12 cellular contexts compared by ENCODE assay signal in the genomic region with DNA sequence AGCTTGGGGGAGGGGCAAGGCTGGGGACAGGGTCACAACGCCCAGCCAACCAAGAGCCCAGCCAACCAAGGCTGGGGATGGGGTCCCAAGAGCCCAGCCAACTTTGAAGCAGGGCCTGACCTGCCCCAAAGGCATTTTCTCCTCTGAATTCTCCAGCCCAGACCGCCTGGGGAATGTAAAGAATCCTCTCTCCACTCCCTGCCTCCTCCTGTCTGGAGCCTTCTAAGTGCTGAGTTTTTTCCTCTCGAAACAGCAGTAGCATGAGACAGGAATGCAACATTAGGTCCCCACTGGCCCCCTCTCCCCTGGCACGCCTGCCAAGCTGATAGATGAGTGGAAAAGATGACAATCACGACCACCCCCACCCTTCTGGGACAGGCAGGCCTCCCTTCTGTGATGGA. TPM values are rescaled to one million over a fixed set of nuclear protein-coding genes. Genes with fewer than 3 reads are reported as not detected.
A peak's percentile ranks its signal among the peaks of the same experiment; 100 is the strongest.
DNase-seq lines count a peak whose midpoint lies in the region; ATAC-seq lines count a peak whose summit lies in the region.
"Had no signal": no experiment of that assay in that cellular context is flagged by ENCODE, and none has a peak within 500 bp of the region (broad histone marks: within the 10 kb centered on the region; RNA-seq: fewer than 3 reads in every experiment).

No MANE protein-coding gene starts in this region.

- CTCF ChIA-PET in activated CD4-positive, alpha-beta memory T cell treated with anti-CD3 and anti-CD28 coated beads for 36 hours (lab: Charles Lee) = no interaction called here

- peaks cover 7% of the 10 kb centered on the region for H3K36me3 Mint-ChIP-seq in activated CD4-positive, alpha-beta memory T cell treated with anti-CD3 and anti-CD28 coated beads for 36 hours

- no peaks in the 10 kb centered on the region for H3K27me3 ChIP-seq in right cardiac atrium (ENCODE audit: control insufficient read depth, insufficient read depth)

- peaks cover 5% of the 10 kb centered on the region for H3K9me3 Mint-ChIP-seq in activated CD4-positive, alpha-beta memory T cell treated with anti-CD3 and anti-CD28 coated beads for 36 hours
- H3K9me3 Mint-ChIP-seq: activated CD8-positive, alpha-beta T cell treated with anti-CD3 and anti-CD28 coated beads for 36 hours; CD8-positive, alpha-beta T cell had no signal

- H3K27ac ChIP-seq in adipose tissue (ENCODE audit: low read depth, low read length) (peak overlapping the region; percentile 11), right cardiac atrium (ENCODE audit: low read length) (peak overlapping the region; percentile 31)

- H3K4me1 Mint-ChIP-seq in activated CD4-positive, alpha-beta memory T cell treated with anti-CD3 and anti-CD28 coated beads for 36 hours (ENCODE audit: low read depth) = no peaks in the 10 kb centered on the region

- H3K4me3 ChIP-seq in right cardiac atrium (ENCODE audit: low read length) = no peak overlapping the region

- H3K4me3 Mint-ChIP-seq in activated CD4-positive, alpha-beta memory T cell treated with anti-CD3 and anti-CD28 coated beads for 36 hours = no peak overlapping the region
- H3K4me3 Mint-ChIP-seq: activated CD8-positive, alpha-beta T cell treated with anti-CD3 and anti-CD28 coated beads for 36 hours; activated naive CD8-positive, alpha-beta T cell; CD8-positive, alpha-beta T cell had no signal

- intact Hi-C loops in right cardiac atrium (cut with DNase I) = no loop called here
- intact Hi-C loops in activated CD4-positive, alpha-beta memory T cell treated with anti-CD3 and anti-CD28 coated beads for 36 hours (cut with micrococcal nuclease) = no loop called here

- no peak overlapping the region for H3K27ac Mint-ChIP-seq in activated CD4-positive, alpha-beta memory T cell treated with anti-CD3 and anti-CD28 coated beads for 36 hours
- H3K27ac Mint-ChIP-seq: activated CD8-positive, alpha-beta T cell treated with anti-CD3 and anti-CD28 coated beads for 36 hours; activated naive CD8-positive, alpha-beta T cell; CD8-positive, alpha-beta T cell had no signal

- no peak for ATAC-seq in right cardiac atrium
- no peak for ATAC-seq in activated CD4-positive, CD25-positive, alpha-beta regulatory T cell treated with anti-CD3 and anti-CD28 coated beads, Interleukin-2, amount 50 U/mL, for 24 hours
- ATAC-seq: activated CD8-positive, alpha-beta T cell treated with anti-CD3 and anti-CD28 coated beads for 36 hours; CD8-positive, alpha-beta T cell had no signal

- POLR2A ChIA-PET in activated CD4-positive, alpha-beta memory T cell treated with anti-CD3 and anti-CD28 coated beads for 36 hours (lab: Charles Lee) = no interaction called here

- WGBS in adipose tissue, 3 donors = 65 to 83% (median 69%) methylated on average over 5 of the region's 5 CpGs
- 58% methylated on average over 5 of the region's 5 CpGs for WGBS in right cardiac atrium

- H3K9me3 ChIP-seq in right cardiac atrium (ENCODE audit: control insufficient read depth, low read length) = peaks cover 2% of the 10 kb centered on the region

- H3K27me3 Mint-ChIP-seq in activated CD4-positive, alpha-beta memory T cell treated with anti-CD3 and anti-CD28 coated beads for 36 hours = no peaks in the 10 kb centered on the region
- H3K27me3 Mint-ChIP-seq: activated CD8-positive, alpha-beta T cell treated with anti-CD3 and anti-CD28 coated beads for 36 hours; activated naive CD8-positive, alpha-beta T cell had no signal

- peak; percentile 84 for DNase-seq in EL
- peak in 1 of 3 donors; percentile 53 for DNase-seq in right cardiac atrium
- DNase-seq in renal cortical epithelial cell (ENCODE audit: low read depth) = peak; percentile 45
- no peak for DNase-seq in activated CD4-positive, alpha-beta memory T cell treated with anti-CD3 and anti-CD28 coated beads for 36 hours
- no peak for DNase-seq in mesenteric fat pad (ENCODE audit: low spot score)
- DNase-seq in NCI-H524 treated with DMSO at 0.1 percent for 48 hours (lab: John Stamatoyannopoulos, UW) = no peak
- DNase-seq: activated CD8-positive, alpha-beta T cell treated with anti-CD3 and anti-CD28 coated beads for 36 hours; CD8-positive, alpha-beta T cell; SW 1271 had no signal

- H3K4me1 ChIP-seq in right cardiac atrium (ENCODE audit: control insufficient read depth, insufficient read depth, low read length) = peaks cover 28% of the 10 kb centered on the region

RNA-seq across cellular contexts. Expression of a gene that starts 17.0 kb away (rescaled TPM):
- polyA plus RNA-seq in adipose tissue (10 to 100 TPM; 11.8 to 19.2 (median 15.0) TPM), right cardiac atrium (36.1 TPM)
- total RNA-seq in right cardiac atrium (10 to 100 TPM; 48.0 to 69.9 (median 56.2) TPM), renal cortical epithelial cell (22.1 and 24.5 TPM in 2 replicates), mesenteric fat pad (64.5 TPM)
- total RNA-seq in activated CD4-positive, alpha-beta memory T cell treated with anti-CD3 and anti-CD28 coated beads for 36 hours = 1 to 10 TPM; 6.4 to 7.2 TPM

Comparison
In these comparisons a context has a peak if more than half of its experiments do, and no peak if none do; other contexts are left out.
1. DNase-seq: peak in EL (single experiment) and renal cortical epithelial cell (single experiment); none in activated CD4-positive, alpha-beta memory T cell treated with anti-CD3 and anti-CD28 coated beads for 36 hours (single experiment), mesenteric fat pad (single experiment) and NCI-H524 treated with DMSO at 0.1 percent for 48 hours (single experiment).